ENCODE assay signal across 19 cellular contexts in genomic region chr2:22359020-22359672, GRCh38.
"Had no signal": no experiment of that assay in that cellular context is flagged by ENCODE, and none has a peak within 500 bp of the region (broad histone marks: within the 10 kb centered on the region; RNA-seq: fewer than 3 reads in every experiment).

No MANE protein-coding gene starts in this region.

- H3K27me3 Mint-ChIP-seq: activated CD4-positive, alpha-beta memory T cell treated with anti-CD3 and anti-CD28 coated beads for 36 hours; progenitor cell of endocrine pancreas had no signal

- H3K4me3 ChIP-seq: left lung, lower lobe of right lung, mucosa of descending colon, ovary, right lobe of liver, tibial nerve had no signal

- DNase-seq: activated CD4-positive, alpha-beta memory T cell treated with anti-CD3 and anti-CD28 coated beads for 36 hours; activated CD4-positive, alpha-beta T cell treated with anti-CD3 and anti-CD28 coated beads for 48 hours; activated naive CD4-positive, alpha-beta T cell; activated T-cell treated with anti-CD3 and anti-CD28 coated beads, Interleukin-2, amount 50 U/mL, for 48 hours; dermis blood vessel endothelial cell; effector CD4-positive, alpha-beta T cell; left lung; lower lobe of right lung; mucosa of descending colon; ovary; right lobe of liver; stimulated activated CD4-positive, alpha-beta T cell treated with anti-CD3 and anti-CD28 coated beads, Interleukin-2, amount 100 ng/mL, for 48 hours; stimulated activated naive CD4-positive, alpha-beta T cell treated with Interleukin-2 at 50 U/mL for 16 hours had no signal

- H3K9me3 ChIP-seq: left lung, lower lobe of right lung, mucosa of descending colon, neutrophil, ovary, right lobe of liver had no signal

- H3K4me3 Mint-ChIP-seq: activated CD4-positive, alpha-beta memory T cell treated with anti-CD3 and anti-CD28 coated beads for 36 hours; nephron had no signal

- H3K9me3 Mint-ChIP-seq: activated T-helper 2 cell treated with anti-CD3 and anti-CD28 coated beads, Interferon-gamma antibody, Interleukin-2, Interleukin-4, amounts not matched to agents 10 μg/mL and 5 μg/mL and 100 μg/mL, durations not matched to agents 14 hours and 24 hours and 36 hours had no signal

- H3K27me3 ChIP-seq: left lung, neutrophil, ovary, right lobe of liver, tibial nerve had no signal

- H3K4me1 ChIP-seq: lower lobe of right lung, right lobe of liver had no signal

- H3K27ac ChIP-seq: left lung, lower lobe of right lung, neutrophil, ovary, right lobe of liver, tibial nerve had no signal

- H3K36me3 ChIP-seq: left lung, lower lobe of right lung, neutrophil, ovary, right lobe of liver, tibial nerve had no signal

- H3K36me3 Mint-ChIP-seq: activated CD4-positive, alpha-beta memory T cell treated with anti-CD3 and anti-CD28 coated beads for 36 hours; activated naive CD4-positive, alpha-beta T cell treated with anti-CD3 and anti-CD28 coated beads, Interleukin-2, amount 50 U/mL, for 72 hours had no signal

- H3K27ac Mint-ChIP-seq: activated CD4-positive, alpha-beta memory T cell treated with anti-CD3 and anti-CD28 coated beads for 36 hours; activated naive CD4-positive, alpha-beta T cell treated with anti-CD3 and anti-CD28 coated beads, Interleukin-2, amount 50 U/mL, for 72 hours; activated T-helper 2 cell treated with anti-CD3 and anti-CD28 coated beads, Interferon-gamma antibody, Interleukin-2, Interleukin-4, amounts not matched to agents 10 μg/mL and 5 μg/mL and 100 μg/mL, durations not matched to agents 14 hours and 24 hours and 36 hours; nephron; progenitor cell of endocrine pancreas had no signal
